ENCODE assay signal across 29 cellular contexts in genomic region chr22:47115518-47115890, GRCh38.
"Had no signal": no experiment of that assay in that cellular context is flagged by ENCODE, and none has a peak within 500 bp of the region (broad histone marks: within the 10 kb centered on the region; RNA-seq: fewer than 3 reads in every experiment).

No MANE protein-coding gene starts in this region.

- H3K4me3 ChIP-seq: left lung, lower lobe of right lung, pancreas, prostate gland, smooth muscle cell, tibial nerve, vagina had no signal

- H3K27me3 ChIP-seq: left lung, neutrophil, pancreas, tibial nerve, vagina had no signal

- H3K36me3 ChIP-seq: pancreas, prostate gland, vagina had no signal

- H3K9me3 Mint-ChIP-seq: immature natural killer cell; mesothelial cell of epicardium; naive thymus-derived CD8-positive, alpha-beta T cell; neural crest cell; stimulated activated memory B cell treated with anti-CD40 and anti-IgM and Interleukin-4, amounts not matched to agents 10 μg/mL and 1 μg/mL and 100 μg/mL, for 72 hours; stimulated activated naive CD8-positive, alpha-beta T cell treated with anti-CD3 and anti-CD28 coated beads, Interleukin-15, amount 100 ng/mL, for 72 hours; type B pancreatic cell had no signal

- H3K27me3 Mint-ChIP-seq: naive thymus-derived CD8-positive, alpha-beta T cell; stimulated activated memory B cell treated with anti-CD40 and anti-IgM and Interleukin-4, amounts not matched to agents 10 μg/mL and 1 μg/mL and 100 μg/mL, for 72 hours; stimulated activated naive CD8-positive, alpha-beta T cell treated with anti-CD3 and anti-CD28 coated beads, Interleukin-15, amount 100 ng/mL, for 72 hours; type B pancreatic cell had no signal

- DNase-seq: hypothalamus; immature natural killer cell; kidney; lower lobe of right lung; mammary epithelial cell; mesendoderm; naive thymus-derived CD8-positive, alpha-beta T cell; occipital lobe; pancreas; retina; stimulated activated CD4-positive, alpha-beta T cell treated with anti-CD3 and anti-CD28 coated beads, Interleukin-1b, Interleukin-23, amount 100 ng/mL, for 48 hours; stimulated activated CD4-positive, alpha-beta T cell treated with anti-CD3 and anti-CD28 coated beads, Interleukin-2, amount 100 ng/mL, for 48 hours; stimulated activated CD4-positive, alpha-beta T cell treated with anti-CD3 and anti-CD28 coated beads, Interleukin-4, amount 100 ng/mL, for 4 hours; stimulated activated CD8-positive, alpha-beta memory T cell treated with anti-CD3 and anti-CD28 coated beads, Interleukin-4, amount 100 ng/mL, for 48 hours; stimulated activated naive CD4-positive, alpha-beta T cell treated with Interleukin-2 at 50 U/mL for 16 hours; stimulated activated naive CD8-positive, alpha-beta T cell treated with anti-CD3 and anti-CD28 coated beads, Interleukin-15, amount 100 ng/mL, for 72 hours; substantia nigra had no signal

- ATAC-seq: left lung; lower lobe of right lung; naive thymus-derived CD8-positive, alpha-beta T cell; right cardiac atrium; stimulated activated memory B cell treated with anti-CD40 and anti-IgM and Interleukin-4, amounts not matched to agents 10 μg/mL and 1 μg/mL and 100 μg/mL, for 72 hours; stimulated activated naive CD8-positive, alpha-beta T cell treated with anti-CD3 and anti-CD28 coated beads, Interleukin-15, amount 100 ng/mL, for 72 hours had no signal

- H3K27ac ChIP-seq: left lung, lower lobe of right lung, neutrophil, prostate gland, tibial nerve, vagina had no signal

- H3K9me3 ChIP-seq: left lung, lower lobe of right lung, neutrophil, pancreas, prostate gland, tibial nerve, vagina had no signal

- H3K4me3 Mint-ChIP-seq: immature natural killer cell; mesothelial cell of epicardium; naive thymus-derived CD8-positive, alpha-beta T cell; nephron; neural crest cell; stimulated activated memory B cell treated with anti-CD40 and anti-IgM and Interleukin-4, amounts not matched to agents 10 μg/mL and 1 μg/mL and 100 μg/mL, for 72 hours; stimulated activated naive CD8-positive, alpha-beta T cell treated with anti-CD3 and anti-CD28 coated beads, Interleukin-15, amount 100 ng/mL, for 72 hours; type B pancreatic cell had no signal

- H3K4me1 ChIP-seq: left lung, lower lobe of right lung, prostate gland, tibial nerve, vagina had no signal

- H3K4me1 Mint-ChIP-seq: immature natural killer cell; mesothelial cell of epicardium; stimulated activated memory B cell treated with anti-CD40 and anti-IgM and Interleukin-4, amounts not matched to agents 10 μg/mL and 1 μg/mL and 100 μg/mL, for 72 hours; stimulated activated naive CD8-positive, alpha-beta T cell treated with anti-CD3 and anti-CD28 coated beads, Interleukin-15, amount 100 ng/mL, for 72 hours had no signal

- H3K27ac Mint-ChIP-seq: immature natural killer cell; mesothelial cell of epicardium; nephron; stimulated activated memory B cell treated with anti-CD40 and anti-IgM and Interleukin-4, amounts not matched to agents 10 μg/mL and 1 μg/mL and 100 μg/mL, for 72 hours; type B pancreatic cell had no signal
